Comparison of ENCODE assay signal across 33 cellular contexts in genomic region chr10:75895259-75895658, GRCh38.
"Had no signal": no experiment of that assay in that cellular context is flagged by ENCODE, and none has a peak within 500 bp of the region (broad histone marks: within the 10 kb centered on the region; RNA-seq: fewer than 3 reads in every experiment).

No MANE protein-coding gene starts in this region.

- DNase-seq: activated effector memory CD4-positive, alpha-beta T cell treated with anti-CD3 and anti-CD28 coated beads, Interleukin-2, amount 50 U/mL, for 16 hours; activated effector memory CD4-positive, alpha-beta T cell treated with Interleukin-2 at 50 U/mL for 16 hours; activated gamma-delta T cell; activated gamma-delta T cell treated with Interleukin-2 at 50 U/mL for 16 hours; activated naive CD4-positive, alpha-beta T cell; activated naive CD4-positive, alpha-beta T cell treated with anti-CD3 and anti-CD28 coated beads for 36 hours; activated naive CD4-positive, alpha-beta T cell treated with anti-CD3 and anti-CD28 coated beads, Interleukin-2, amount 10 ng/mL, durations not matched to agents 7 days and 5 days; activated naive CD4-positive, alpha-beta T cell treated with anti-CD3 and anti-CD28 coated beads, Interleukin-2, amount 50 U/mL, for 16 hours; activated naive CD4-positive, alpha-beta T cell treated with Interleukin-2 at 50 U/mL for 16 hours; activated naive CD8-positive, alpha-beta T cell treated with anti-CD3 and anti-CD28 coated beads for 36 hours; activated naive CD8-positive, alpha-beta T cell treated with anti-CD3 and anti-CD28 coated beads, Interleukin-2, amount 10 ng/mL, durations not matched to agents 7 days and 5 days; activated naive CD8-positive, alpha-beta T cell treated with anti-CD3 and anti-CD28 coated beads, Interleukin-2, amount 50 U/mL, for 24 hours; activated T-cell treated with anti-CD3 and anti-CD28 coated beads, Interleukin-2, amount 50 U/mL, for 24 hours; activated T-cell treated with anti-CD3 and anti-CD28 coated beads, Interleukin-2, amount 50 U/mL, for 4 hours; activated T-cell treated with anti-CD3 and anti-CD28 coated beads, Interleukin-2, amount 50 U/mL, for 48 hours; activated T-cell treated with anti-CD3 and anti-CD28 coated beads, Interleukin-2, amount 50 U/mL, for 72 hours; adrenal gland; amniotic stem cell; amygdala; anterior cingulate cortex; aorta; body of pancreas; brain microvascular endothelial cell; caudate nucleus; central memory CD4-positive, alpha-beta T cell; cerebellar nuclear complex had no signal

- ATAC-seq: activated naive CD4-positive, alpha-beta T cell treated with anti-CD3 and anti-CD28 coated beads, Interleukin-2, amount 50 U/mL, for 72 hours; activated naive CD8-positive, alpha-beta T cell treated with anti-CD3 and anti-CD28 coated beads, Interleukin-2, amount 50 U/mL, for 24 hours; activated T-cell treated with anti-CD3 and anti-CD28 coated beads, Interleukin-2, amount 50 U/mL, for 4 hours; activated T-cell treated with anti-CD3 and anti-CD28 coated beads, Interleukin-2, amount 50 U/mL, for 72 hours; activated T-helper 17 cell treated with anti-CD3 and anti-CD28 coated beads, Interleukin-2, amount 50 U/mL, for 72 hours; body of pancreas had no signal

- H3K36me3 ChIP-seq: adrenal gland, ascending aorta, brain microvascular endothelial cell, breast epithelium, cardiac muscle cell had no signal

- FAIRE-seq: astrocyte, bronchial epithelial cell had no signal

- H3K9me3 ChIP-seq: adrenal gland, ascending aorta, body of pancreas, breast epithelium had no signal

- H3K27ac ChIP-seq: adrenal gland, ascending aorta, body of pancreas, brain microvascular endothelial cell, breast epithelium, cardiac muscle cell had no signal

- H3K4me3 ChIP-seq: adrenal gland, ascending aorta, body of pancreas, breast epithelium, cardiac muscle cell had no signal

- H3K27me3 ChIP-seq: adrenal gland, ascending aorta, body of pancreas, brain microvascular endothelial cell, breast epithelium, cardiac muscle cell had no signal

- H3K4me1 ChIP-seq: adrenal gland, ascending aorta, body of pancreas, breast epithelium had no signal
